8 cellular contexts compared by ENCODE assay signal in genomic region chr19:49128545-49129237, GRCh38. TPM values are rescaled to one million over a fixed set of nuclear protein-coding genes. Genes with fewer than 3 reads are reported as not detected.
DNase-seq lines count a peak whose midpoint lies in the region; ATAC-seq, FAIRE-seq and TF ChIP-seq lines count a peak whose summit lies in the region.

No MANE protein-coding gene starts in this region.

- no peak for TF ChIP-seq EP300 in Ishikawa (IDR thresholded peaks at IDR 0.05; ENCODE audit: borderline replicate concordance)
- TF ChIP-seq EP300 in K562 (IDR thresholded peaks at IDR 0.05; ENCODE audit: low read length) = no peak

- ATAC-seq in K562 = no peak; the same call in 2 of the 3 replicates
- ATAC-seq in naive thymus-derived CD4-positive, alpha-beta T cell = no peak
- no peak for ATAC-seq in GM19397 (IDR thresholded peaks at IDR 0.05; ENCODE audit: unreplicated experiment)

- CTCF ChIA-PET in K562 (lab: Yijun Ruan, JAX; ENCODE audit: low intra/inter-chr PET ratio) = interaction anchor here (1.1 kb wide), 1 partner anchor 28 kb away, joined by 5 read pairs; no protein-coding TSS in a partner anchor
- CTCF ChIA-PET in naive thymus-derived CD4-positive, alpha-beta T cell (lab: Charles Lee) = interaction anchor here (0.9 kb wide), 1 partner anchor 111 kb away, joined by 3 read pairs; no protein-coding TSS in a partner anchor

- H3K4me1 ChIP-seq in BLaER1 = peaks cover 21% of the 10 kb centered on the region
- peaks cover 19 to 56% of the 10 kb centered on the region in 2 experiments for H3K4me1 ChIP-seq in K562 (replicated peaks in 1 of 2; ENCODE audit: control insufficient read depth in 2 of 2, insufficient read depth in 2 of 2, low read length in 2 of 2)
- peaks cover 5 to 14% of the 10 kb centered on the region in 2 donors for H3K4me1 ChIP-seq in naive thymus-derived CD4-positive, alpha-beta T cell (ENCODE audit: control insufficient read depth in 2 of 2, insufficient read depth in 2 of 2, low read length in 2 of 2)

- DNase-seq in K562 (ENCODE audit: extremely low read depth in 1 of 4, low spot score in 3 of 4) (peak in 2 of 4 experiments; percentile 24 to 36), GM20000 (ENCODE audit: low spot score) (no peak), NCI-H748 (lab: John Stamatoyannopoulos, UW; ENCODE audit: unreplicated experiment) (no peak), NCI-H510A (lab: John Stamatoyannopoulos, UW) (no peak)
- no peak for DNase-seq in naive thymus-derived CD4-positive, alpha-beta T cell

- peaks cover 12% of the 10 kb centered on the region for H3K9me3 ChIP-seq in BLaER1
- no peaks in the 10 kb centered on the region for H3K9me3 ChIP-seq in K562 (replicated peaks; ENCODE audit: control insufficient read depth, insufficient read depth, low read depth, low read length)
- H3K9me3 ChIP-seq in naive thymus-derived CD4-positive, alpha-beta T cell (ENCODE audit: control insufficient read depth in 2 of 3, low read length in 3 of 3) = no peaks in the 10 kb centered on the region

- in situ Hi-C loops in K562 (cut with MboI) = no loop called here

- H3K36me3 Mint-ChIP-seq in naive thymus-derived CD4-positive, alpha-beta T cell = no peaks in the 10 kb centered on the region

- peak overlapping the region; percentile 62 for H3K4me3 ChIP-seq in BLaER1
- H3K4me3 ChIP-seq in K562 = peak overlapping the region; percentile 55
- H3K4me3 ChIP-seq in naive thymus-derived CD4-positive, alpha-beta T cell (ENCODE audit: low read length) = peak overlapping the region; percentile 71

- 0% methylated on average over 13 of the region's 15 CpGs for WGBS in K562 (ENCODE audit: insufficient coverage, low coverage, missing lambda C conversion rate)

- peaks cover 0 to 2% (median 0%) of the 10 kb centered on the region in 11 donors for H3K9me3 Mint-ChIP-seq in naive thymus-derived CD4-positive, alpha-beta T cell

- TSS peak; percentile 87 for BruUV-seq in K562 (replicated peaks; lab: Mats Ljungman, UMichigan)

- no peak overlapping the region; the same call in 1 of the 2 replicates for H3K9ac ChIP-seq in BLaER1
- H3K9ac ChIP-seq in K562 (ENCODE audit: insufficient read depth in 1 of 2, low read depth in 2 of 2, low read length in 2 of 2) = peak overlapping the region; percentile 76 to 92

- peaks cover 0 to 7% (median 0%) of the 10 kb centered on the region in 5 donors for H3K27me3 Mint-ChIP-seq in naive thymus-derived CD4-positive, alpha-beta T cell

- TF ChIP-seq CTCF in K562 (IDR thresholded peaks at IDR 0.05 in 2 of 3, conservative IDR thresholded peaks at IDR 0.05 in 1 of 3; ENCODE audit: insufficient read depth in 2 of 3, low read depth in 1 of 3, low read length in 3 of 3) (no peak), GM20000 (IDR thresholded peaks at IDR 0.05; ENCODE audit: extremely low read depth, missing control alignments) (no peak)

- H4K20me1 ChIP-seq in BLaER1 = no peaks in the 10 kb centered on the region
- no peaks in the 10 kb centered on the region for H4K20me1 ChIP-seq in K562 (replicated peaks; ENCODE audit: control insufficient read depth, insufficient read depth, low read length)

- intact Hi-C loops in K562 (cut with micrococcal nuclease) = loop anchor here (2.0 kb wide), 1 partner anchor 14 kb away; no protein-coding TSS in a partner anchor
- intact Hi-C loops in naive thymus-derived CD4-positive, alpha-beta T cell (cut with micrococcal nuclease) = loop anchor here (1.0 to 2.0 kb wide), 7 partner anchors 9 to 135 kb away; partner anchors contain the start of genes C19orf73 (in 2 of the 2), PPFIA3 (in 2 of the 2), GYS1 (in 1 of the 2) and LIN7B (in 1 of the 2)

- H3K27me3 ChIP-seq in BLaER1 = no peaks in the 10 kb centered on the region; the same call in 1 of the 2 replicates
- H3K27me3 ChIP-seq in K562 (ENCODE audit: control insufficient read depth in 2 of 2, insufficient read depth in 2 of 2, low read length in 2 of 2) = no peaks in the 10 kb centered on the region
- H3K27me3 ChIP-seq in naive thymus-derived CD4-positive, alpha-beta T cell (ENCODE audit: control insufficient read depth in 2 of 2, insufficient read depth in 2 of 2, low read length in 2 of 2) = no peaks in the 10 kb centered on the region

- POLR2A ChIA-PET in K562 (lab: Yijun Ruan, JAX) = interaction anchor here (0.6 to 3.1 kb wide), 8 partner anchors 9 to 72 kb away, joined by 3 to 15 read pairs (median 6); partner anchors contain the start of gene TRPM4
- POLR2A ChIA-PET in naive thymus-derived CD4-positive, alpha-beta T cell (lab: Charles Lee) = interaction anchor here (0.6 to 1.7 kb wide), 6 partner anchors 9 to 1414 kb away, joined by 3 to 13 read pairs (median 4); partner anchors contain the start of genes LIN7B and PPFIA3

- H3K4me2 ChIP-seq in BLaER1 = peak overlapping the region; percentile 85
- peak overlapping the region; percentile 100 for H3K4me2 ChIP-seq in K562 (ENCODE audit: insufficient read depth, low read length)

- no peak for TF ChIP-seq RAD21 in Ishikawa (IDR thresholded peaks at IDR 0.05; ENCODE audit: low read depth)
- no peak for TF ChIP-seq RAD21 in K562 (CRISPR knock-in tag; conservative IDR thresholded peaks at IDR 0.05 in 1 of 2, IDR thresholded peaks at IDR 0.05 in 1 of 2)

- peak; percentile 65 for FAIRE-seq in K562 (lab: Jason Lieb, UNC)

- peak overlapping the region; percentile 100 for H2AFZ ChIP-seq in K562 (ENCODE audit: low read depth, low read length)

- peaks cover 17% of the 10 kb centered on the region; the same call in 2 of the 3 replicates for H3K79me2 ChIP-seq in K562 (ENCODE audit: control insufficient read depth, insufficient read depth, low read length)

- H3K36me3 ChIP-seq in BLaER1 (peaks cover 27% of the 10 kb centered on the region), K562 (ENCODE audit: control insufficient read depth, insufficient read depth, low read length) (peaks cover 28% of the 10 kb centered on the region; the same call in 2 of the 3 replicates)
- no peaks in the 10 kb centered on the region for H3K36me3 ChIP-seq in naive thymus-derived CD4-positive, alpha-beta T cell (ENCODE audit: control insufficient read depth in 2 of 3, insufficient read depth in 3 of 3, low read length in 3 of 3)

- peak overlapping the region; percentile 41; the same call in 1 of the 2 replicates for H3K27ac ChIP-seq in BLaER1
- peak overlapping the region; percentile 71 for H3K27ac ChIP-seq in K562 (ENCODE audit: extremely low read depth, low read depth, low read length)
- H3K27ac ChIP-seq in naive thymus-derived CD4-positive, alpha-beta T cell (ENCODE audit: low read depth, low read length) = no peak overlapping the region

- peak overlapping the region; percentile 8 to 98 (median 76) for H3K27ac Mint-ChIP-seq in naive thymus-derived CD4-positive, alpha-beta T cell

- TF ChIP-seq POLR2A in K562 (conservative IDR thresholded peaks at IDR 0.05) = no peak; the same call in none of the 2 replicates

- H3K4me3 Mint-ChIP-seq in naive thymus-derived CD4-positive, alpha-beta T cell = peak overlapping the region; percentile 82 to 98 (median 90)

- no peaks in the 10 kb centered on the region for H3K9me1 ChIP-seq in K562 (ENCODE audit: control insufficient read depth, insufficient read depth, low read length)

- peaks cover 12 to 22% (median 16%) of the 10 kb centered on the region in 7 donors for H3K4me1 Mint-ChIP-seq in naive thymus-derived CD4-positive, alpha-beta T cell

RNA-seq across cellular contexts. Expression of gene PPFIA3, which starts 9.3 kb away (rescaled TPM):
- 69.7 and 96.7 TPM in 2 replicates for total RNA-seq in K562 (2011; cell fraction: chromatin; rRNA removed; ENCODE audit: low replicate concordance)
- 59.0 and 65.5 TPM in 2 replicates for total RNA-seq in K562 (2011; cell fraction: nucleolus; rRNA removed)
- 60.3 and 89.2 TPM in 2 replicates for total RNA-seq in K562 (2011; cell fraction: nucleoplasm; rRNA removed)
- total RNA-seq in K562 (2014; rRNA removed) = 48.2 and 55.9 TPM in 2 replicates
- 10.3 and 11.5 TPM in 2 replicates for total RNA-seq in K562 (2014; rRNA removed; fragmentation: Illumina TruSeq; extraction: Trizol)
- 19.1 and 21.0 TPM in 2 replicates for total RNA-seq in K562 (2015; rRNA removed; fragmentation: Illumina TruSeq; extraction: Trizol)
- 47.5 and 53.0 TPM in 2 replicates for total RNA-seq in K562 (2021)
- polyA plus RNA-seq in K562 (2011; rRNA removed) = 11.2 and 16.9 TPM in 2 replicates
- polyA plus RNA-seq in K562 (2011; cell fraction: cytosol; rRNA removed) = 17.5 and 30.1 TPM in 2 replicates
- polyA plus RNA-seq in K562 (2011; cell fraction: nucleus; rRNA removed) = 52.6 and 77.1 TPM in 2 replicates
- 17.8 and 27.4 TPM in 2 replicates for polyA plus RNA-seq in K562 (2012)
- polyA plus RNA-seq in K562 (2014; fragmentation: Illumina TruSeq; extraction: Trizol) = 17.6 and 30.1 TPM in 2 replicates
- polyA plus RNA-seq in K562 (2014; fragmentation: Nextera tagmentation; extraction: Ambion mirVana) = under 1 TPM; 0.10 to 0.29 TPM
- polyA plus RNA-seq in K562 (2014; rRNA removed) = 44.2 and 46.7 TPM in 2 replicates
- 11.1 and 17.2 TPM in 2 replicates for polyA minus RNA-seq in K562 (2011; rRNA and poly(A)+ RNA removed)
- 9.8 and 20.9 TPM in 2 replicates for polyA minus RNA-seq in K562 (2011; cell fraction: cytosol; rRNA and poly(A)+ RNA removed)
- polyA minus RNA-seq in K562 (2011; cell fraction: nucleus; rRNA and poly(A)+ RNA removed) = 27.1 and 32.9 TPM in 2 replicates
- 1 to 10 TPM; 2.2 to 4.9 (median 3.3) TPM for total RNA-seq in naive thymus-derived CD4-positive, alpha-beta T cell
- under 1 TPM; 0.15 to 0.54 TPM for polyA plus RNA-seq in naive thymus-derived CD4-positive, alpha-beta T cell

RNA-seq across cellular contexts. Expression of gene C19orf73, which starts 9.7 kb away (rescaled TPM):
- 1.3 and 4.9 TPM in 2 replicates for total RNA-seq in K562 (2011; cell fraction: chromatin; rRNA removed; ENCODE audit: low replicate concordance)
- 7.0 and 7.4 TPM in 2 replicates for total RNA-seq in K562 (2011; cell fraction: nucleolus; rRNA removed)
- total RNA-seq in K562 (2011; cell fraction: nucleoplasm; rRNA removed) = 3.8 and 4.5 TPM in 2 replicates
- 4.7 and 7.4 TPM in 2 replicates for total RNA-seq in K562 (2014; rRNA removed)
- 0.55 and 0.64 TPM in 2 replicates for total RNA-seq in K562 (2014; rRNA removed; fragmentation: Illumina TruSeq; extraction: Trizol)
- 1.4 and 2.1 TPM in 2 replicates for total RNA-seq in K562 (2015; rRNA removed; fragmentation: Illumina TruSeq; extraction: Trizol)
- 1.6 and 3.2 TPM in 2 replicates for total RNA-seq in K562 (2021)
- polyA plus RNA-seq in K562 (2011; rRNA removed) = 1.5 and 1.9 TPM in 2 replicates
- 4.1 and 8.0 TPM in 2 replicates for polyA plus RNA-seq in K562 (2011; cell fraction: cytosol; rRNA removed)
- polyA plus RNA-seq in K562 (2011; cell fraction: nucleus; rRNA removed) = 4.8 and 7.5 TPM in 2 replicates
- polyA plus RNA-seq in K562 (2012) = 1.8 and 3.7 TPM in 2 replicates
- polyA plus RNA-seq in K562 (2014; fragmentation: Illumina TruSeq; extraction: Trizol) = 1.1 TPM in 2 replicates
- under 1 TPM; 0.08 to 0.32 TPM for polyA plus RNA-seq in K562 (2014; fragmentation: Nextera tagmentation; extraction: Ambion mirVana)
- 5.4 and 5.7 TPM in 2 replicates for polyA plus RNA-seq in K562 (2014; rRNA removed)
- polyA minus RNA-seq in K562 (2011; rRNA and poly(A)+ RNA removed) = 0.69 and 0.74 TPM in 2 replicates
- polyA minus RNA-seq in K562 (2011; cell fraction: cytosol; rRNA and poly(A)+ RNA removed) = 1.6 and 3.3 TPM in 2 replicates
- 4.0 and 4.2 TPM in 2 replicates for polyA minus RNA-seq in K562 (2011; cell fraction: nucleus; rRNA and poly(A)+ RNA removed)
- 1 to 10 TPM; 1.3 to 2.8 (median 2.2) TPM for total RNA-seq in naive thymus-derived CD4-positive, alpha-beta T cell
- polyA plus RNA-seq in naive thymus-derived CD4-positive, alpha-beta T cell = 1 to 10 TPM; 4.3 to 4.8 TPM

RNA-seq across cellular contexts. Expression of gene LIN7B, which starts 14.5 kb away (rescaled TPM):
- 18.4 and 32.9 TPM in 2 replicates for total RNA-seq in K562 (2011; cell fraction: chromatin; rRNA removed; ENCODE audit: low replicate concordance)
- 24.3 and 26.6 TPM in 2 replicates for total RNA-seq in K562 (2011; cell fraction: nucleolus; rRNA removed)
- total RNA-seq in K562 (2011; cell fraction: nucleoplasm; rRNA removed) = 18.6 and 20.3 TPM in 2 replicates
- total RNA-seq in K562 (2014; rRNA removed) = 11.0 and 12.4 TPM in 2 replicates
- 1.1 and 1.6 TPM in 2 replicates for total RNA-seq in K562 (2014; rRNA removed; fragmentation: Illumina TruSeq; extraction: Trizol)
- total RNA-seq in K562 (2015; rRNA removed; fragmentation: Illumina TruSeq; extraction: Trizol) = 4.0 and 4.1 TPM in 2 replicates
- 9.2 and 9.6 TPM in 2 replicates for total RNA-seq in K562 (2021)
- polyA plus RNA-seq in K562 (2011; rRNA removed) = 5.9 and 10.3 TPM in 2 replicates
- 8.5 and 10.8 TPM in 2 replicates for polyA plus RNA-seq in K562 (2011; cell fraction: cytosol; rRNA removed)
- 36.2 and 41.7 TPM in 2 replicates for polyA plus RNA-seq in K562 (2011; cell fraction: nucleus; rRNA removed)
- 9.0 and 9.4 TPM in 2 replicates for polyA plus RNA-seq in K562 (2012)
- polyA plus RNA-seq in K562 (2014; fragmentation: Illumina TruSeq; extraction: Trizol) = 3.1 and 5.1 TPM in 2 replicates
- polyA plus RNA-seq in K562 (2014; fragmentation: Nextera tagmentation; extraction: Ambion mirVana) = 1 to 10 TPM in 1 of 2 experiments, under 1 TPM in 1; 0.89 to 1.4 TPM
- 15.7 and 18.3 TPM in 2 replicates for polyA plus RNA-seq in K562 (2014; rRNA removed)
- polyA minus RNA-seq in K562 (2011; rRNA and poly(A)+ RNA removed) = 3.4 and 4.1 TPM in 2 replicates
- 1.5 and 4.3 TPM in 2 replicates for polyA minus RNA-seq in K562 (2011; cell fraction: cytosol; rRNA and poly(A)+ RNA removed)
- 8.2 and 8.7 TPM in 2 replicates for polyA minus RNA-seq in K562 (2011; cell fraction: nucleus; rRNA and poly(A)+ RNA removed)
- 10 to 100 TPM in 4 of 5 experiments, 1 to 10 TPM in 1; 3.7 to 21.7 (median 10.8) TPM for total RNA-seq in naive thymus-derived CD4-positive, alpha-beta T cell
- 1 to 10 TPM; 4.0 to 5.7 TPM for polyA plus RNA-seq in naive thymus-derived CD4-positive, alpha-beta T cell

RNA-seq across cellular contexts. Expression of gene HRC, which starts 26.5 kb away (rescaled TPM):
- total RNA-seq in K562 (2011; cell fraction: chromatin; rRNA removed; ENCODE audit: low replicate concordance) = 32.2 and 45.2 TPM in 2 replicates
- 32.8 and 33.2 TPM in 2 replicates for total RNA-seq in K562 (2011; cell fraction: nucleolus; rRNA removed)
- 43.6 and 52.1 TPM in 2 replicates for total RNA-seq in K562 (2011; cell fraction: nucleoplasm; rRNA removed)
- total RNA-seq in K562 (2014; rRNA removed) (15.6 and 20.8 TPM in 2 replicates), K562 (2014; rRNA removed; fragmentation: Illumina TruSeq; extraction: Trizol) (10.0 and 11.7 TPM in 2 replicates), K562 (2015; rRNA removed; fragmentation: Illumina TruSeq; extraction: Trizol) (15.9 and 16.1 TPM in 2 replicates), K562 (2021) (14.8 and 15.6 TPM in 2 replicates)
- polyA plus RNA-seq in K562 (2011; rRNA removed) (13.1 and 22.3 TPM in 2 replicates), K562 (2014; fragmentation: Illumina TruSeq; extraction: Trizol) (17.9 and 18.7 TPM in 2 replicates), K562 (2014; fragmentation: Nextera tagmentation; extraction: Ambion mirVana) (1 to 10 TPM in 1 of 2 experiments, under 1 TPM in 1; 0.66 to 1.2 TPM), K562 (2014; rRNA removed) (11.8 and 13.7 TPM in 2 replicates)
- 12.4 and 22.9 TPM in 2 replicates for polyA plus RNA-seq in K562 (2011; cell fraction: cytosol; rRNA removed)
- polyA plus RNA-seq in K562 (2011; cell fraction: nucleus; rRNA removed) = 28.6 and 29.0 TPM in 2 replicates
- 15.3 and 17.4 TPM in 2 replicates for polyA plus RNA-seq in K562 (2012)
- polyA minus RNA-seq in K562 (2011; rRNA and poly(A)+ RNA removed) = 18.4 and 24.8 TPM in 2 replicates
- 7.2 and 13.7 TPM in 2 replicates for polyA minus RNA-seq in K562 (2011; cell fraction: cytosol; rRNA and poly(A)+ RNA removed)
- 4.0 and 6.3 TPM in 2 replicates for polyA minus RNA-seq in K562 (2011; cell fraction: nucleus; rRNA and poly(A)+ RNA removed)
- total RNA-seq in naive thymus-derived CD4-positive, alpha-beta T cell = not detected
- not detected for polyA plus RNA-seq in naive thymus-derived CD4-positive, alpha-beta T cell

RNA-seq across cellular contexts. Expression of gene TRPM4, which starts 28.9 kb away (rescaled TPM):
- total RNA-seq in K562 (2011; cell fraction: chromatin; rRNA removed; ENCODE audit: low replicate concordance) = 86.3 and 161 TPM in 2 replicates
- 82.0 and 87.9 TPM in 2 replicates for total RNA-seq in K562 (2011; cell fraction: nucleolus; rRNA removed)
- total RNA-seq in K562 (2011; cell fraction: nucleoplasm; rRNA removed) = 97.8 and 143 TPM in 2 replicates
- total RNA-seq in K562 (2014; rRNA removed) (35.3 and 37.3 TPM in 2 replicates), K562 (2014; rRNA removed; fragmentation: Illumina TruSeq; extraction: Trizol) (7.9 and 8.3 TPM in 2 replicates), K562 (2015; rRNA removed; fragmentation: Illumina TruSeq; extraction: Trizol) (15.0 and 15.2 TPM in 2 replicates), K562 (2021) (34.6 and 37.8 TPM in 2 replicates)
- polyA plus RNA-seq in K562 (2011; rRNA removed) (19.2 and 20.5 TPM in 2 replicates), K562 (2014; fragmentation: Illumina TruSeq; extraction: Trizol) (14.7 and 25.2 TPM in 2 replicates), K562 (2014; fragmentation: Nextera tagmentation; extraction: Ambion mirVana) (1 to 10 TPM; 6.5 to 7.9 TPM), K562 (2014; rRNA removed) (45.4 and 56.6 TPM in 2 replicates)
- polyA plus RNA-seq in K562 (2011; cell fraction: cytosol; rRNA removed) = 21.6 and 37.6 TPM in 2 replicates
- polyA plus RNA-seq in K562 (2011; cell fraction: nucleus; rRNA removed) = 66.9 and 85.9 TPM in 2 replicates
- 26.9 and 31.4 TPM in 2 replicates for polyA plus RNA-seq in K562 (2012)
- polyA minus RNA-seq in K562 (2011; rRNA and poly(A)+ RNA removed) = 5.8 and 8.2 TPM in 2 replicates
- 14.5 and 15.4 TPM in 2 replicates for polyA minus RNA-seq in K562 (2011; cell fraction: cytosol; rRNA and poly(A)+ RNA removed)
- 16.0 and 19.0 TPM in 2 replicates for polyA minus RNA-seq in K562 (2011; cell fraction: nucleus; rRNA and poly(A)+ RNA removed)
- total RNA-seq in naive thymus-derived CD4-positive, alpha-beta T cell = 1 to 10 TPM in 1 of 5 experiments, under 1 TPM in 3, not detected in 1; 0.72 to 3.2 (median 0.85) TPM
- polyA plus RNA-seq in naive thymus-derived CD4-positive, alpha-beta T cell = under 1 TPM in 1 of 2 donors, not detected in 1; 0.13 TPM
